21 cellular contexts compared by ENCODE assay signal in the genomic region with DNA sequence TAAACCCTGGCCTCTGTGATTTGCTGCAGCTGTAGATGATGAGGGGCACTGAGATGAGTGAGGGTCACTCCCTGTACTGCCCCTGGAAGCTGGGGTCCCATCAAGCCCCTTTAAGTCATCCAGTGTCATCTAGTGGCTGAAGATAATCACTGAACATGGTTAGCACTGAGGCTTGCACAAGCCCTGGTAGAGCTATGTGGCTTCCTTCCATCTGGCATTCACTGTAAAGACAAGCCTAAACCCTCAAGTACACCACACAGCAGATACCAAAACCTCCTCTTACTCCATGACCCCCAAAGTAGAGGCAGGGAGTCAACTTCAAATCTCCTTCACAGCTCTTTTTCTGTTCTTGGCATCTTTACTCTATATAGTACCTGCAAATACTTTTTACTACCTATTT.
"Had no signal": no experiment of that assay in that cellular context is flagged by ENCODE, and none has a peak within 500 bp of the region (broad histone marks: within the 10 kb centered on the region; RNA-seq: fewer than 3 reads in every experiment).

No MANE protein-coding gene starts in this region.

- H3K27ac ChIP-seq: esophagus muscularis mucosa, lower lobe of right lung, pancreas, sigmoid colon, SJSA1, thoracic aorta had no signal

- H3K4me1 ChIP-seq: lower lobe of right lung, SJSA1 had no signal

- H3K27me3 ChIP-seq: esophagus muscularis mucosa, pancreas, sigmoid colon, SJSA1 had no signal

- H3K9me3 ChIP-seq: esophagus muscularis mucosa, lower lobe of right lung, pancreas, sigmoid colon, SJSA1, thoracic aorta had no signal

- H3K4me3 ChIP-seq: esophagus muscularis mucosa, lower lobe of right lung, pancreas, sigmoid colon, SJSA1, thoracic aorta had no signal

- H3K27ac Mint-ChIP-seq: activated naive CD8-positive, alpha-beta T cell treated with anti-CD3 and anti-CD28 coated beads for 36 hours; activated T-helper 1 cell treated with anti-CD3 and anti-CD28 coated beads, Interleukin-12 subunit alpha, Interleukin-12 subunit beta, Interleukin-2, Interleukin-4 antibody, amounts not matched to agents 30 ng/mL and 10 ng/mL and 1 ng/mL, durations not matched to agents 14 hours and 24 hours and 36 hours; stimulated activated effector memory CD8-positive, alpha-beta T cell treated with anti-CD3 and anti-CD28 coated beads, Interleukin-12 subunit alpha, Interleukin-12 subunit beta, amount 100 ng/mL, for 72 hours; T-helper 1 cell treated with Interleukin-12 subunit alpha and Interleukin-12 subunit beta and Interleukin-4 antibody, amounts not matched to agents 30 μg/mL and 1 μg/mL, for 36 hours had no signal

- H3K27me3 Mint-ChIP-seq: activated naive CD8-positive, alpha-beta T cell treated with anti-CD3 and anti-CD28 coated beads for 36 hours; brain; central memory CD8-positive, alpha-beta T cell; naive thymus-derived CD8-positive, alpha-beta T cell had no signal

- H3K4me3 Mint-ChIP-seq: activated naive CD8-positive, alpha-beta T cell treated with anti-CD3 and anti-CD28 coated beads for 36 hours; activated T-helper 1 cell treated with anti-CD3 and anti-CD28 coated beads, Interleukin-12 subunit alpha, Interleukin-12 subunit beta, Interleukin-2, Interleukin-4 antibody, amounts not matched to agents 30 ng/mL and 10 ng/mL and 1 ng/mL, durations not matched to agents 14 hours and 24 hours and 36 hours; brain; central memory CD8-positive, alpha-beta T cell; naive thymus-derived CD8-positive, alpha-beta T cell; stimulated activated effector memory CD8-positive, alpha-beta T cell treated with anti-CD3 and anti-CD28 coated beads, Interleukin-12 subunit alpha, Interleukin-12 subunit beta, amount 100 ng/mL, for 72 hours; T-helper 1 cell treated with Interleukin-12 subunit alpha and Interleukin-12 subunit beta and Interleukin-4 antibody, amounts not matched to agents 30 μg/mL and 1 μg/mL, for 36 hours had no signal

- FAIRE-seq: frontal cortex, pancreas had no signal

- DNase-seq: activated naive CD8-positive, alpha-beta T cell treated with anti-CD3 and anti-CD28 coated beads for 36 hours; amygdala; cortex of kidney; effector CD4-positive, alpha-beta T cell; head of caudate nucleus; kidney glomerular epithelial cell; lower lobe of right lung; naive thymus-derived CD8-positive, alpha-beta T cell; pancreas; sigmoid colon; stimulated activated CD4-positive, alpha-beta T cell treated with anti-CD3 and anti-CD28 coated beads, Interleukin-4, amount 100 ng/mL, for 24 hours had no signal

- H3K9me3 Mint-ChIP-seq: central memory CD8-positive, alpha-beta T cell; naive thymus-derived CD8-positive, alpha-beta T cell; stimulated activated effector memory CD8-positive, alpha-beta T cell treated with anti-CD3 and anti-CD28 coated beads, Interleukin-12 subunit alpha, Interleukin-12 subunit beta, amount 100 ng/mL, for 72 hours had no signal

- ATAC-seq: activated CD4-positive, CD25-positive, alpha-beta regulatory T cell treated with anti-CD3 and anti-CD28 coated beads, Interleukin-2, amount 50 U/mL, for 24 hours; lower lobe of right lung; naive thymus-derived CD8-positive, alpha-beta T cell; stimulated activated effector memory CD8-positive, alpha-beta T cell treated with anti-CD3 and anti-CD28 coated beads, Interleukin-12 subunit alpha, Interleukin-12 subunit beta, amount 100 ng/mL, for 72 hours had no signal

- H3K36me3 ChIP-seq: lower lobe of right lung, thoracic aorta had no signal
